17 cellular contexts compared by ENCODE assay signal in genomic region chr2:101779652-101780051, GRCh38.
DNase-seq lines count a peak whose midpoint lies in the region; ATAC-seq and TF ChIP-seq lines count a peak whose summit lies in the region.
"Had no signal": no experiment of that assay in that cellular context is flagged by ENCODE, and none has a peak within 500 bp of the region (broad histone marks: within the 10 kb centered on the region; RNA-seq: fewer than 3 reads in every experiment).

No MANE protein-coding gene starts in this region.

- peaks cover 100% of the 10 kb centered on the region for H3K79me2 ChIP-seq in SU-DHL-6 (ENCODE audit: insufficient read depth, low read length)

- POLR2A ChIA-PET in naive thymus-derived CD4-positive, alpha-beta T cell (lab: Charles Lee): interaction anchor here (0.8 to 1.7 kb wide), 2 partner anchors 10 to 13 kb away, joined by 3 to 4 read pairs; no protein-coding TSS in a partner anchor

- no peaks in the 10 kb centered on the region for H3K36me3 ChIP-seq in SU-DHL-6 (ENCODE audit: low read length)
- H3K36me3 ChIP-seq in naive thymus-derived CD4-positive, alpha-beta T cell (ENCODE audit: control insufficient read depth in 2 of 3, insufficient read depth in 3 of 3, low read length in 3 of 3): no peaks in the 10 kb centered on the region
- H3K36me3 ChIP-seq: HAP-1, heart right ventricle, upper lobe of left lung had no signal

- H3K27ac Mint-ChIP-seq in naive thymus-derived CD4-positive, alpha-beta T cell: peak overlapping the region in 5 of 9 donors; percentile 2 to 87 (median 33)
- H3K27ac Mint-ChIP-seq: activated naive CD4-positive, alpha-beta T cell treated with anti-CD3 and anti-CD28 coated beads for 36 hours had no signal

- H3F3A ChIP-seq in SU-DHL-6 (ENCODE audit: insufficient read depth): peaks cover 9% of the 10 kb centered on the region; the same call in 1 of the 2 replicates

- H3K4me2 ChIP-seq in SU-DHL-6 (ENCODE audit: low read depth, low read length, poor library complexity, severe bottlenecking): peak overlapping the region; percentile 53

- no peaks in the 10 kb centered on the region for H3K9me2 ChIP-seq in SU-DHL-6 (replicated peaks; ENCODE audit: insufficient read depth, low read length)

- CTCF ChIA-PET in naive thymus-derived CD4-positive, alpha-beta T cell (lab: Charles Lee): no interaction called here

- peaks cover 0 to 1% (median 0%) of the 10 kb centered on the region in 11 donors for H3K9me3 Mint-ChIP-seq in naive thymus-derived CD4-positive, alpha-beta T cell
- H3K9me3 Mint-ChIP-seq: activated naive CD4-positive, alpha-beta T cell treated with anti-CD3 and anti-CD28 coated beads for 36 hours had no signal

- H3K4me3 Mint-ChIP-seq in naive thymus-derived CD4-positive, alpha-beta T cell: peak overlapping the region in 6 of 10 donors; percentile 13 to 54 (median 41)
- H3K4me3 Mint-ChIP-seq: activated naive CD4-positive, alpha-beta T cell treated with anti-CD3 and anti-CD28 coated beads for 36 hours had no signal

- peaks cover 16 to 80% of the 10 kb centered on the region in 2 donors for H3K4me1 ChIP-seq in naive thymus-derived CD4-positive, alpha-beta T cell (ENCODE audit: control insufficient read depth in 2 of 2, insufficient read depth in 2 of 2, low read length in 2 of 2)

- peaks cover 0 to 12% (median 0%) of the 10 kb centered on the region in 5 donors for H3K36me3 Mint-ChIP-seq in naive thymus-derived CD4-positive, alpha-beta T cell

- peak overlapping the region; percentile 17; the same call in 1 of the 2 replicates for H3K9ac ChIP-seq in SU-DHL-6 (ENCODE audit: low read length)

- peaks cover 59 to 100% (median 95%) of the 10 kb centered on the region in 7 donors for H3K4me1 Mint-ChIP-seq in naive thymus-derived CD4-positive, alpha-beta T cell

- H3K27me3 ChIP-seq in SU-DHL-6 (ENCODE audit: low read length): no peaks in the 10 kb centered on the region
- no peaks in the 10 kb centered on the region for H3K27me3 ChIP-seq in naive thymus-derived CD4-positive, alpha-beta T cell (ENCODE audit: control insufficient read depth in 2 of 2, insufficient read depth in 2 of 2, low read length in 2 of 2)
- H3K27me3 ChIP-seq: body of pancreas, heart right ventricle, upper lobe of left lung had no signal

- intact Hi-C loops in naive thymus-derived CD4-positive, alpha-beta T cell (cut with micrococcal nuclease): loop anchor here in 1 of 2 donors (2.0 to 5.0 kb wide), 3 partner anchors 13 to 37 kb away; no protein-coding TSS in a partner anchor

- peaks cover 39% of the 10 kb centered on the region for H4K20me1 ChIP-seq in SU-DHL-6 (ENCODE audit: low read depth, low read length)

- H3K27me3 Mint-ChIP-seq in naive thymus-derived CD4-positive, alpha-beta T cell: no peaks in the 10 kb centered on the region

- no peak for TF ChIP-seq CTCF in SU-DHL-6 (IDR thresholded peaks at IDR 0.05; ENCODE audit: insufficient read depth, low read length, poor library complexity, severe bottlenecking)

- peak overlapping the region; percentile 72; the same call in 1 of the 2 replicates for H3K27ac ChIP-seq in SU-DHL-6 (ENCODE audit: low read depth, low read length)
- no peak overlapping the region for H3K27ac ChIP-seq in naive thymus-derived CD4-positive, alpha-beta T cell (ENCODE audit: low read depth, low read length)
- H3K27ac ChIP-seq: 22Rv1, body of pancreas, heart right ventricle, psoas muscle, upper lobe of left lung had no signal

- DNase-seq in activated CD4-positive, CD25-positive, alpha-beta regulatory T cell (lab: John Stamatoyannopoulos, UW): no peak
- DNase-seq in naive thymus-derived CD4-positive, alpha-beta T cell: no peak
- DNase-seq in A172 (ENCODE audit: low spot score) (no peak), 8988T (no peak), anterior cingulate cortex (lab: John Stamatoyannopoulos, UW) (no peak)
- DNase-seq: activated naive CD4-positive, alpha-beta T cell treated with anti-CD3 and anti-CD28 coated beads for 36 hours; body of pancreas; heart right ventricle; NCI-H510A treated with DMSO at 0.1 percent for 48 hours; psoas muscle; stimulated activated CD4-positive, alpha-beta T cell treated with anti-CD3 and anti-CD28 coated beads, Interleukin-2, amount 100 ng/mL, for 24 hours; upper lobe of left lung had no signal

- ATAC-seq in activated CD4-positive, CD25-positive, alpha-beta regulatory T cell treated with anti-CD3 and anti-CD28 coated beads, Interleukin-2, amount 50 U/mL, for 24 hours: peak; percentile 27 to 42
- peak; percentile 38 for ATAC-seq in GM19324 (IDR thresholded peaks at IDR 0.05; ENCODE audit: low FRiP score, unreplicated experiment)
- ATAC-seq in naive thymus-derived CD4-positive, alpha-beta T cell: no peak
- ATAC-seq: body of pancreas, heart right ventricle, psoas muscle had no signal

- peak overlapping the region; percentile 11 for H3K4me3 ChIP-seq in SU-DHL-6 (ENCODE audit: insufficient read depth, low read length, poor library complexity, severe bottlenecking)
- no peak overlapping the region for H3K4me3 ChIP-seq in naive thymus-derived CD4-positive, alpha-beta T cell (ENCODE audit: low read length)
- H3K4me3 ChIP-seq: body of pancreas, HAP-1, heart right ventricle, psoas muscle, upper lobe of left lung had no signal

- no peak overlapping the region for H2AFZ ChIP-seq in SU-DHL-6 (ENCODE audit: low read depth, low read length, severe bottlenecking)

- H3K9me3 ChIP-seq in SU-DHL-6 (ENCODE audit: insufficient read depth, low read length): no peaks in the 10 kb centered on the region
- no peaks in the 10 kb centered on the region for H3K9me3 ChIP-seq in naive thymus-derived CD4-positive, alpha-beta T cell (ENCODE audit: control insufficient read depth in 2 of 3, low read length in 3 of 3)
- H3K9me3 ChIP-seq: body of pancreas, HAP-1, heart right ventricle, psoas muscle, upper lobe of left lung had no signal
